1 cellular context compared by ENCODE assay signal in genomic region chr7:65430344-65431186, GRCh38.
TF ChIP-seq lines count a peak whose summit lies in the region.

No MANE protein-coding gene starts in this region.

TF ChIP-seq in GM12878, 131 proteins besides CTCF, POLR2A, EP300 and RAD21 (continued from another document):
- TF ChIP-seq, protein P1, sequence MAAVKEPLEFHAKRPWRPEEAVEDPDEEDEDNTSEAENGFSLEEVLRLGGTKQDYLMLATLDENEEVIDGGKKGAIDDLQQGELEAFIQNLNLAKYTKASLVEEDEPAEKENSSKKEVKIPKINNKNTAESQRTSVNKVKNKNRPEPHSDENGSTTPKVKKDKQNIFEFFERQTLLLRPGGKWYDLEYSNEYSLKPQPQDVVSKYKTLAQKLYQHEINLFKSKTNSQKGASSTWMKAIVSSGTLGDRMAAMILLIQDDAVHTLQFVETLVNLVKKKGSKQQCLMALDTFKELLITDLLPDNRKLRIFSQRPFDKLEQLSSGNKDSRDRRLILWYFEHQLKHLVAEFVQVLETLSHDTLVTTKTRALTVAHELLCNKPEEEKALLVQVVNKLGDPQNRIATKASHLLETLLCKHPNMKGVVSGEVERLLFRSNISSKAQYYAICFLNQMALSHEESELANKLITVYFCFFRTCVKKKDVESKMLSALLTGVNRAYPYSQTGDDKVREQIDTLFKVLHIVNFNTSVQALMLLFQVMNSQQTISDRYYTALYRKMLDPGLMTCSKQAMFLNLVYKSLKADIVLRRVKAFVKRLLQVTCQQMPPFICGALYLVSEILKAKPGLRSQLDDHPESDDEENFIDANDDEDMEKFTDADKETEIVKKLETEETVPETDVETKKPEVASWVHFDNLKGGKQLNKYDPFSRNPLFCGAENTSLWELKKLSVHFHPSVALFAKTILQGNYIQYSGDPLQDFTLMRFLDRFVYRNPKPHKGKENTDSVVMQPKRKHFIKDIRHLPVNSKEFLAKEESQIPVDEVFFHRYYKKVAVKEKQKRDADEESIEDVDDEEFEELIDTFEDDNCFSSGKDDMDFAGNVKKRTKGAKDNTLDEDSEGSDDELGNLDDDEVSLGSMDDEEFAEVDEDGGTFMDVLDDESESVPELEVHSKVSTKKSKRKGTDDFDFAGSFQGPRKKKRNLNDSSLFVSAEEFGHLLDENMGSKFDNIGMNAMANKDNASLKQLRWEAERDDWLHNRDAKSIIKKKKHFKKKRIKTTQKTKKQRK (IDR thresholded peaks at IDR 0.05; ENCODE audit: low read depth, low read length): no peak
- TF ChIP-seq HDAC6 (IDR thresholded peaks at IDR 0.05; ENCODE audit: unreplicated experiment) (no peak), MTA3 (IDR thresholded peaks at IDR 0.05; ENCODE audit: borderline replicate concordance, low read length) (no peak)
TF ChIP-seq in GM12878: peak in this region for 2.
